1 cellular context compared by ENCODE assay signal in the genomic region with DNA sequence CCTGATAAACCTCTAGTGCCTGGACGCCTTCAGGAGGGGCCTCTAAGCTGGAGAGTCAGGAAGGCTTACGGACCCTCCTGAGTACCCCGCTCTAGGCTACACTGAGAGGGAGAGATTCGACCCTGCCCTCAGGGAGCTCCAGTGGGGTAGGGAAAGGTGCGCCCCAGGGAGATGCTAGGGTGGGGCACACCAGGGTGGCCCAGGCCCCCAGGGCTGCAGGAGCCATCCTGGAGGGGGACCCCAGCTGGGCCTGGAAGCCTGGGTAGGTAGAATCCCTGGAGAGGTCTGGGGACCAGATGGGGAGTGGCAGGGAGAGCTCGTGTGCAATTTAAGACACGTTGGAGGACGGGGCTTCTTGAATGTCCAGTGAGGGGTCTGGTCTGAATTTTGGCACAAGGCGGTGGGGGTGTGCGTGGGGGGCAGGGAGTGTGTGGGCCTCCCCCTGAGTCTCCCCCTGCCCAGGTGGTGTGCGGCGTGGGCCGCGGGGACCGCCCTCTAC.
TF ChIP-seq lines count a peak whose summit lies in the region.

No MANE protein-coding gene starts in this region.

TF ChIP-seq in A549, 52 proteins besides CTCF, POLR2A, EP300 and RAD21 (continued from another document):
- TF ChIP-seq CHD2 (IDR thresholded peaks at IDR 0.05; ENCODE audit: low read length, partially characterized antibody) (no peak), HOXA7 (CRISPR knock-in tag; IDR thresholded peaks at IDR 0.05) (no peak), NR3C1 (IDR thresholded peaks at IDR 0.05) (no peak), ZFP36 (IDR thresholded peaks at IDR 0.05; ENCODE audit: borderline replicate concordance, partially characterized antibody) (no peak)
- TF ChIP-seq, protein P1, sequence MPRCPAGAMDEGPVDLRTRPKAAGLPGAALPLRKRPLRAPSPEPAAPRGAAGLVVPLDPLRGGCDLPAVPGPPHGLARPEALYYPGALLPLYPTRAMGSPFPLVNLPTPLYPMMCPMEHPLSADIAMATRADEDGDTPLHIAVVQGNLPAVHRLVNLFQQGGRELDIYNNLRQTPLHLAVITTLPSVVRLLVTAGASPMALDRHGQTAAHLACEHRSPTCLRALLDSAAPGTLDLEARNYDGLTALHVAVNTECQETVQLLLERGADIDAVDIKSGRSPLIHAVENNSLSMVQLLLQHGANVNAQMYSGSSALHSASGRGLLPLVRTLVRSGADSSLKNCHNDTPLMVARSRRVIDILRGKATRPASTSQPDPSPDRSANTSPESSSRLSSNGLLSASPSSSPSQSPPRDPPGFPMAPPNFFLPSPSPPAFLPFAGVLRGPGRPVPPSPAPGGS (IDR thresholded peaks at IDR 0.05): no peak
- TF ChIP-seq, protein P2, sequence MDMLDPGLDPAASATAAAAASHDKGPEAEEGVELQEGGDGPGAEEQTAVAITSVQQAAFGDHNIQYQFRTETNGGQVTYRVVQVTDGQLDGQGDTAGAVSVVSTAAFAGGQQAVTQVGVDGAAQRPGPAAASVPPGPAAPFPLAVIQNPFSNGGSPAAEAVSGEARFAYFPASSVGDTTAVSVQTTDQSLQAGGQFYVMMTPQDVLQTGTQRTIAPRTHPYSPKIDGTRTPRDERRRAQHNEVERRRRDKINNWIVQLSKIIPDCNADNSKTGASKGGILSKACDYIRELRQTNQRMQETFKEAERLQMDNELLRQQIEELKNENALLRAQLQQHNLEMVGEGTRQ (IDR thresholded peaks at IDR 0.05): no peak
